ENCODE assay signal across 1 cellular context in genomic region chr16:81077077-81077940, GRCh38.
TF ChIP-seq lines count a peak whose summit lies in the region.

Gene C16orf46 (minus strand): TSS chr16:81077238. CDS start chr16:81063955, 13,283 bp downstream.

TF ChIP-seq in HepG2, 621 proteins besides CTCF, POLR2A, EP300 and RAD21 (continued from another document and continues in another):
- TF ChIP-seq ZNF460 (CRISPR knock-in tag; IDR thresholded peaks at IDR 0.05; ENCODE audit: borderline replicate concordance): no peak; the same call in 1 of the 2 replicates
- peak; percentile 71; the same call in 1 of the 2 replicates for TF ChIP-seq ZNF557 (CRISPR knock-in tag; IDR thresholded peaks at IDR 0.05)
- TF ChIP-seq, protein P1, sequence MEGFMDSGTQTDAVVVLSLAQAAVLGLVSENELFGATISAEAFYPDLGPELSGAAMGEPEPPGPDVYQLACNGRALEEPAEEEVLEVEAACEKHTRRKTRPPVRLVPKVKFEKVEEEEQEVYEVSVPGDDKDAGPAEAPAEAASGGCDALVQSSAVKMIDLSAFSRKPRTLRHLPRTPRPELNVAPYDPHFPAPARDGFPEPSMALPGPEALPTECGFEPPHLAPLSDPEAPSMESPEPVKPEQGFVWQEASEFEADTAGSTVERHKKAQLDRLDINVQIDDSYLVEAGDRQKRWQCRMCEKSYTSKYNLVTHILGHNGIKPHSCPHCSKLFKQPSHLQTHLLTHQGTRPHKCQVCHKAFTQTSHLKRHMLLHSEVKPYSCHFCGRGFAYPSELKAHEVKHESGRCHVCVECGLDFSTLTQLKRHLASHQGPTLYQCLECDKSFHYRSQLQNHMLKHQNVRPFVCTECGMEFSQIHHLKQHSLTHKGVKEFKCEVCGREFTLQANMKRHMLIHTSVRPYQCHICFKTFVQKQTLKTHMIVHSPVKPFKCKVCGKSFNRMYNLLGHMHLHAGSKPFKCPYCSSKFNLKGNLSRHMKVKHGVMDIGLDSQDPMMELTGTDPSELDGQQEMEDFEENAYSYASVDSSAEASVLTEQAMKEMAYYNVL (CRISPR knock-in tag; IDR thresholded peaks at IDR 0.05; ENCODE audit: borderline replicate concordance): peak; percentile 78; the same call in 1 of the 2 replicates
- TF ChIP-seq ZNF335 (CRISPR knock-in tag; IDR thresholded peaks at IDR 0.05): peak; percentile 74; the same call in 1 of the 2 replicates
- TF ChIP-seq MNT (IDR thresholded peaks at IDR 0.05): peak; percentile 57
- TF ChIP-seq CENPX (CRISPR knock-in tag; IDR thresholded peaks at IDR 0.05): no peak
- TF ChIP-seq HES4 (CRISPR knock-in tag; IDR thresholded peaks at IDR 0.05; ENCODE audit: borderline replicate concordance): 0 out of 2 replicates have a peak, but pooled peaks have one; percentile 73
- no peak for TF ChIP-seq ZNF10 (CRISPR knock-in tag; IDR thresholded peaks at IDR 0.05; ENCODE audit: borderline replicate concordance, low read depth)
- no peak for TF ChIP-seq GPN1 (CRISPR knock-in tag; IDR thresholded peaks at IDR 0.05; ENCODE audit: borderline replicate concordance)
- no peak for TF ChIP-seq ZNF34 (CRISPR knock-in tag; IDR thresholded peaks at IDR 0.05; ENCODE audit: borderline replicate concordance)
- TF ChIP-seq NR2F6 (IDR thresholded peaks at IDR 0.05): no peak
- TF ChIP-seq NR2F6 (CRISPR knock-in tag; IDR thresholded peaks at IDR 0.05): no peak
- no peak for TF ChIP-seq MBD4 (IDR thresholded peaks at IDR 0.05; ENCODE audit: borderline replicate concordance, low read length)
- peak; percentile 99 for TF ChIP-seq SAP130 (CRISPR knock-in tag; IDR thresholded peaks at IDR 0.05; ENCODE audit: low read depth)
- TF ChIP-seq PBX3 (CRISPR knock-in tag; IDR thresholded peaks at IDR 0.05; ENCODE audit: borderline replicate concordance): no peak
- no peak; the same call in 1 of the 2 replicates for TF ChIP-seq ZNF274 (CRISPR knock-in tag; IDR thresholded peaks at IDR 0.05)
- TF ChIP-seq, protein P2, sequence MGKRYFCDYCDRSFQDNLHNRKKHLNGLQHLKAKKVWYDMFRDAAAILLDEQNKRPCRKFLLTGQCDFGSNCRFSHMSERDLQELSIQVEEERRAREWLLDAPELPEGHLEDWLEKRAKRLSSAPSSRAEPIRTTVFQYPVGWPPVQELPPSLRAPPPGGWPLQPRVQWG (CRISPR knock-in tag; IDR thresholded peaks at IDR 0.05; ENCODE audit: borderline replicate concordance, low read depth): no peak
- TF ChIP-seq HMG20A (CRISPR knock-in tag; IDR thresholded peaks at IDR 0.05; ENCODE audit: borderline replicate concordance): no peak
- TF ChIP-seq, protein P3, sequence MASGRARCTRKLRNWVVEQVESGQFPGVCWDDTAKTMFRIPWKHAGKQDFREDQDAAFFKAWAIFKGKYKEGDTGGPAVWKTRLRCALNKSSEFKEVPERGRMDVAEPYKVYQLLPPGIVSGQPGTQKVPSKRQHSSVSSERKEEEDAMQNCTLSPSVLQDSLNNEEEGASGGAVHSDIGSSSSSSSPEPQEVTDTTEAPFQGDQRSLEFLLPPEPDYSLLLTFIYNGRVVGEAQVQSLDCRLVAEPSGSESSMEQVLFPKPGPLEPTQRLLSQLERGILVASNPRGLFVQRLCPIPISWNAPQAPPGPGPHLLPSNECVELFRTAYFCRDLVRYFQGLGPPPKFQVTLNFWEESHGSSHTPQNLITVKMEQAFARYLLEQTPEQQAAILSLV (CRISPR knock-in tag; IDR thresholded peaks at IDR 0.05; ENCODE audit: borderline replicate concordance): peak; percentile 90
- TF ChIP-seq, protein P4, sequence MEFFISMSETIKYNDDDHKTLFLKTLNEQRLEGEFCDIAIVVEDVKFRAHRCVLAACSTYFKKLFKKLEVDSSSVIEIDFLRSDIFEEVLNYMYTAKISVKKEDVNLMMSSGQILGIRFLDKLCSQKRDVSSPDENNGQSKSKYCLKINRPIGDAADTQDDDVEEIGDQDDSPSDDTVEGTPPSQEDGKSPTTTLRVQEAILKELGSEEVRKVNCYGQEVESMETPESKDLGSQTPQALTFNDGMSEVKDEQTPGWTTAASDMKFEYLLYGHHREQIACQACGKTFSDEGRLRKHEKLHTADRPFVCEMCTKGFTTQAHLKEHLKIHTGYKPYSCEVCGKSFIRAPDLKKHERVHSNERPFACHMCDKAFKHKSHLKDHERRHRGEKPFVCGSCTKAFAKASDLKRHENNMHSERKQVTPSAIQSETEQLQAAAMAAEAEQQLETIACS (CRISPR knock-in tag; IDR thresholded peaks at IDR 0.05): no peak
- no peak for TF ChIP-seq CBX2 (IDR thresholded peaks at IDR 0.05; ENCODE audit: low read depth, low read length)
- no peak for TF ChIP-seq CBX2 (CRISPR knock-in tag; IDR thresholded peaks at IDR 0.05; ENCODE audit: low read depth)
- 0 out of 2 replicates have a peak, but pooled peaks have one; percentile 68 for TF ChIP-seq ZNF770 (CRISPR knock-in tag; IDR thresholded peaks at IDR 0.05)
- TF ChIP-seq, protein P5, sequence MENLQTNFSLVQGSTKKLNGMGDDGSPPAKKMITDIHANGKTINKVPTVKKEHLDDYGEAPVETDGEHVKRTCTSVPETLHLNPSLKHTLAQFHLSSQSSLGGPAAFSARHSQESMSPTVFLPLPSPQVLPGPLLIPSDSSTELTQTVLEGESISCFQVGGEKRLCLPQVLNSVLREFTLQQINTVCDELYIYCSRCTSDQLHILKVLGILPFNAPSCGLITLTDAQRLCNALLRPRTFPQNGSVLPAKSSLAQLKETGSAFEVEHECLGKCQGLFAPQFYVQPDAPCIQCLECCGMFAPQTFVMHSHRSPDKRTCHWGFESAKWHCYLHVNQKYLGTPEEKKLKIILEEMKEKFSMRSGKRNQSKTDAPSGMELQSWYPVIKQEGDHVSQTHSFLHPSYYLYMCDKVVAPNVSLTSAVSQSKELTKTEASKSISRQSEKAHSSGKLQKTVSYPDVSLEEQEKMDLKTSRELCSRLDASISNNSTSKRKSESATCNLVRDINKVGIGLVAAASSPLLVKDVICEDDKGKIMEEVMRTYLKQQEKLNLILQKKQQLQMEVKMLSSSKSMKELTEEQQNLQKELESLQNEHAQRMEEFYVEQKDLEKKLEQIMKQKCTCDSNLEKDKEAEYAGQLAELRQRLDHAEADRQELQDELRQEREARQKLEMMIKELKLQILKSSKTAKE (CRISPR knock-in tag; IDR thresholded peaks at IDR 0.05; ENCODE audit: borderline replicate concordance): no peak
- TF ChIP-seq TCF7L2 (IDR thresholded peaks at IDR 0.05; ENCODE audit: low read depth, low read length): no peak
- peak; percentile 61 for TF ChIP-seq MED8 (CRISPR knock-in tag; IDR thresholded peaks at IDR 0.05; ENCODE audit: insufficient replicate concordance)
- no peak for TF ChIP-seq NFIC (IDR thresholded peaks at IDR 0.05; ENCODE audit: low read length)
- TF ChIP-seq MZF1 (CRISPR knock-in tag; IDR thresholded peaks at IDR 0.05; ENCODE audit: borderline replicate concordance): no peak
- TF ChIP-seq NPAS2 (CRISPR knock-in tag; IDR thresholded peaks at IDR 0.05; ENCODE audit: borderline replicate concordance): no peak
- TF ChIP-seq HNF4G (IDR thresholded peaks at IDR 0.05; ENCODE audit: borderline replicate concordance, low read depth, low read length): peak; percentile 15; the same call in 1 of the 2 replicates
- peak; percentile 71; the same call in 1 of the 2 replicates for TF ChIP-seq HNF4G (CRISPR knock-in tag; IDR thresholded peaks at IDR 0.05; ENCODE audit: borderline replicate concordance, low read depth)
- no peak for TF ChIP-seq WIZ (CRISPR knock-in tag; IDR thresholded peaks at IDR 0.05)
- no peak for TF ChIP-seq ZNF3 (CRISPR knock-in tag; IDR thresholded peaks at IDR 0.05)
- TF ChIP-seq MED1 (CRISPR knock-in tag; IDR thresholded peaks at IDR 0.05): peak; percentile 66; the same call in 1 of the 2 replicates
- TF ChIP-seq, protein P6, sequence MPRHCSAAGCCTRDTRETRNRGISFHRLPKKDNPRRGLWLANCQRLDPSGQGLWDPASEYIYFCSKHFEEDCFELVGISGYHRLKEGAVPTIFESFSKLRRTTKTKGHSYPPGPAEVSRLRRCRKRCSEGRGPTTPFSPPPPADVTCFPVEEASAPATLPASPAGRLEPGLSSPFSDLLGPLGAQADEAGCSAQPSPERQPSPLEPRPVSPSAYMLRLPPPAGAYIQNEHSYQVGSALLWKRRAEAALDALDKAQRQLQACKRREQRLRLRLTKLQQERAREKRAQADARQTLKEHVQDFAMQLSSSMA (CRISPR knock-in tag; IDR thresholded peaks at IDR 0.05): peak; percentile 83; the same call in 1 of the 2 replicates
- no peak for TF ChIP-seq ZNF75D (CRISPR knock-in tag; IDR thresholded peaks at IDR 0.05; ENCODE audit: borderline replicate concordance)
- no peak for TF ChIP-seq CC2D1A (CRISPR knock-in tag; IDR thresholded peaks at IDR 0.05)
- TF ChIP-seq SKI (IDR thresholded peaks at IDR 0.05; ENCODE audit: partially characterized antibody): peak; percentile 23
- TF ChIP-seq, protein P7, sequence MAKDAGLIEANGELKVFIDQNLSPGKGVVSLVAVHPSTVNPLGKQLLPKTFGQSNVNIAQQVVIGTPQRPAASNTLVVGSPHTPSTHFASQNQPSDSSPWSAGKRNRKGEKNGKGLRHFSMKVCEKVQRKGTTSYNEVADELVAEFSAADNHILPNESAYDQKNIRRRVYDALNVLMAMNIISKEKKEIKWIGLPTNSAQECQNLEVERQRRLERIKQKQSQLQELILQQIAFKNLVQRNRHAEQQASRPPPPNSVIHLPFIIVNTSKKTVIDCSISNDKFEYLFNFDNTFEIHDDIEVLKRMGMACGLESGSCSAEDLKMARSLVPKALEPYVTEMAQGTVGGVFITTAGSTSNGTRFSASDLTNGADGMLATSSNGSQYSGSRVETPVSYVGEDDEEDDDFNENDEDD (CRISPR knock-in tag; IDR thresholded peaks at IDR 0.05; ENCODE audit: borderline replicate concordance): peak; percentile 72; the same call in 1 of the 2 replicates
- TF ChIP-seq KDM5A (IDR thresholded peaks at IDR 0.05; ENCODE audit: borderline replicate concordance, low read length): peak; percentile 91
- TF ChIP-seq, protein P8, sequence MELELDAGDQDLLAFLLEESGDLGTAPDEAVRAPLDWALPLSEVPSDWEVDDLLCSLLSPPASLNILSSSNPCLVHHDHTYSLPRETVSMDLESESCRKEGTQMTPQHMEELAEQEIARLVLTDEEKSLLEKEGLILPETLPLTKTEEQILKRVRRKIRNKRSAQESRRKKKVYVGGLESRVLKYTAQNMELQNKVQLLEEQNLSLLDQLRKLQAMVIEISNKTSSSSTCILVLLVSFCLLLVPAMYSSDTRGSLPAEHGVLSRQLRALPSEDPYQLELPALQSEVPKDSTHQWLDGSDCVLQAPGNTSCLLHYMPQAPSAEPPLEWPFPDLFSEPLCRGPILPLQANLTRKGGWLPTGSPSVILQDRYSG (CRISPR knock-in tag; IDR thresholded peaks at IDR 0.05): peak; percentile 58; the same call in 1 of the 2 replicates
- TF ChIP-seq, protein P9, sequence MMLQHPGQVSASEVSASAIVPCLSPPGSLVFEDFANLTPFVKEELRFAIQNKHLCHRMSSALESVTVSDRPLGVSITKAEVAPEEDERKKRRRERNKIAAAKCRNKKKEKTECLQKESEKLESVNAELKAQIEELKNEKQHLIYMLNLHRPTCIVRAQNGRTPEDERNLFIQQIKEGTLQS (CRISPR knock-in tag; IDR thresholded peaks at IDR 0.05): no peak; the same call in 1 of the 2 replicates
- TF ChIP-seq, protein P10, sequence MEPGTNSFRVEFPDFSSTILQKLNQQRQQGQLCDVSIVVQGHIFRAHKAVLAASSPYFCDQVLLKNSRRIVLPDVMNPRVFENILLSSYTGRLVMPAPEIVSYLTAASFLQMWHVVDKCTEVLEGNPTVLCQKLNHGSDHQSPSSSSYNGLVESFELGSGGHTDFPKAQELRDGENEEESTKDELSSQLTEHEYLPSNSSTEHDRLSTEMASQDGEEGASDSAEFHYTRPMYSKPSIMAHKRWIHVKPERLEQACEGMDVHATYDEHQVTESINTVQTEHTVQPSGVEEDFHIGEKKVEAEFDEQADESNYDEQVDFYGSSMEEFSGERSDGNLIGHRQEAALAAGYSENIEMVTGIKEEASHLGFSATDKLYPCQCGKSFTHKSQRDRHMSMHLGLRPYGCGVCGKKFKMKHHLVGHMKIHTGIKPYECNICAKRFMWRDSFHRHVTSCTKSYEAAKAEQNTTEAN (CRISPR knock-in tag; conservative IDR thresholded peaks at IDR 0.05): peak; percentile 62; the same call in 1 of the 2 replicates
- TF ChIP-seq CAMTA2 (CRISPR knock-in tag; IDR thresholded peaks at IDR 0.05; ENCODE audit: borderline replicate concordance): peak; percentile 96; the same call in 1 of the 2 replicates
